Comparison of ENCODE assay signal across 1 cellular context in genomic region chr3:133797396-133798105, GRCh38.
TF ChIP-seq lines count a peak whose summit lies in the region.

No MANE protein-coding gene starts in this region.

TF ChIP-seq in IMR-90, 13 proteins besides CTCF, POLR2A, EP300 and RAD21:
- TF ChIP-seq BHLHE40 (IDR thresholded peaks at IDR 0.05; ENCODE audit: low read depth, low read length), result no peak
- no peak for TF ChIP-seq MAFK (IDR thresholded peaks at IDR 0.05; ENCODE audit: low read depth, low read length)
- TF ChIP-seq FOS (IDR thresholded peaks at IDR 0.05; ENCODE audit: low read depth, low read length), result no peak
- no peak for TF ChIP-seq RCOR1 (IDR thresholded peaks at IDR 0.05; ENCODE audit: insufficient replicate concordance, low read length)
- TF ChIP-seq RFX5 (IDR thresholded peaks at IDR 0.05; ENCODE audit: low read depth, low read length), result no peak
- no peak for TF ChIP-seq MXI1 (IDR thresholded peaks at IDR 0.05; ENCODE audit: borderline replicate concordance, low read depth, low read length)
- no peak for TF ChIP-seq SMC3 (IDR thresholded peaks at IDR 0.05; ENCODE audit: low read depth, low read length)
- TF ChIP-seq CHD1 (IDR thresholded peaks at IDR 0.05; ENCODE audit: low read depth, low read length), result no peak
- no peak for TF ChIP-seq NFE2L2 (IDR thresholded peaks at IDR 0.05; ENCODE audit: low read depth, low read length)
- TF ChIP-seq MAZ (IDR thresholded peaks at IDR 0.05; ENCODE audit: borderline replicate concordance, low read depth, low read length), result no peak
- no peak for TF ChIP-seq ELK1 (IDR thresholded peaks at IDR 0.05; ENCODE audit: borderline replicate concordance, low read depth, low read length)
- no peak for TF ChIP-seq CEBPB (IDR thresholded peaks at IDR 0.05; ENCODE audit: low read depth, low read length)
- no peak for TF ChIP-seq USF2 (IDR thresholded peaks at IDR 0.05; ENCODE audit: low read depth, low read length)
